In genomic region chr4:99062120-99062519, GRCh38 we compare ENCODE assay signal across 11 cellular contexts. TPM values are rescaled to one million over a fixed set of nuclear protein-coding genes. Genes with fewer than 3 reads are reported as not detected.
DNase-seq lines count a peak whose midpoint lies in the region; ATAC-seq and TF ChIP-seq lines count a peak whose summit lies in the region.
"Had no signal": no experiment of that assay in that cellular context is flagged by ENCODE, and none has a peak within 500 bp of the region (broad histone marks: within the 10 kb centered on the region; RNA-seq: fewer than 3 reads in every experiment).

No MANE protein-coding gene starts in this region.

- TF ChIP-seq CTCF in heart right ventricle (IDR thresholded peaks at IDR 0.05) (no peak), tibial artery (IDR thresholded peaks at IDR 0.05) (no peak)

- 35 to 53% methylated on average over 4 of the region's 4 CpGs for WGBS in heart right ventricle, 2 donors

- H3K27ac ChIP-seq in BLaER1 treated with 17β-estradiol and CSF1 and Interleukin-3, amounts not matched to agents 10 nM and 100 nM = peak overlapping the region in 2 of 11 experiments; percentile 4 to 22; a peak in 2 of 22 replicates
- peak overlapping the region in 5 of 10 donors; percentile 32 to 68 (median 41) for H3K27ac ChIP-seq in heart right ventricle
- no peak overlapping the region for H3K27ac ChIP-seq in tibial artery

- no peaks in the 10 kb centered on the region for H3K9me3 ChIP-seq in BLaER1 treated with 17β-estradiol and CSF1 and Interleukin-3, amounts not matched to agents 10 nM and 100 nM (replicated peaks in 1 of 11)
- H3K9me3 ChIP-seq in heart right ventricle = no peaks in the 10 kb centered on the region
- H3K9me3 ChIP-seq in tibial artery = no peaks in the 10 kb centered on the region

- no peaks in the 10 kb centered on the region for H3K27me3 ChIP-seq in BLaER1 treated with 17β-estradiol and CSF1 and Interleukin-3, amounts not matched to agents 10 nM and 100 nM
- no peaks in the 10 kb centered on the region for H3K27me3 ChIP-seq in heart right ventricle
- H3K27me3 ChIP-seq in tibial artery = no peaks in the 10 kb centered on the region

- H3K4me3 ChIP-seq in BLaER1 treated with 17β-estradiol and CSF1 and Interleukin-3, amounts not matched to agents 10 nM and 100 nM = no peak overlapping the region
- H3K4me3 ChIP-seq in heart right ventricle = no peak overlapping the region
- H3K4me3 ChIP-seq in tibial artery = no peak overlapping the region

- H3K36me3 ChIP-seq in BLaER1 treated with 17β-estradiol and CSF1 and Interleukin-3, amounts not matched to agents 10 nM and 100 nM = peaks cover 66 to 94% (median 80%) of the 10 kb centered on the region in 11 experiments
- H3K36me3 ChIP-seq in heart right ventricle = peaks cover 0 to 94% (median 5%) of the 10 kb centered on the region in 9 donors
- peaks cover 24 to 30% (median 28%) of the 10 kb centered on the region in 3 donors for H3K36me3 ChIP-seq in tibial artery

- H3K4me2 ChIP-seq in BLaER1 treated with 17β-estradiol and CSF1 and Interleukin-3, amounts not matched to agents 10 nM and 100 nM = peak overlapping the region in 9 of 11 experiments; percentile 4 to 62 (median 27); a peak in 11 of 22 replicates

- peak; percentile 37 for DNase-seq in NCI-H187 treated with DMSO at 0.1 percent for 48 hours (lab: John Stamatoyannopoulos, UW)
- no peak for DNase-seq in heart right ventricle
- no peak for DNase-seq in DMS153 treated with DMSO at 0.1 percent for 48 hours (lab: John Stamatoyannopoulos, UW; ENCODE audit: unreplicated experiment)
- no peak for DNase-seq in tibial artery
- no peak for DNase-seq in SIG-M5 (lab: John Stamatoyannopoulos, UW)
- DNase-seq: activated naive CD4-positive, alpha-beta T cell; CD4-positive, alpha-beta T cell; dermis blood vessel endothelial cell had no signal

- H3K4me1 ChIP-seq in BLaER1 treated with 17β-estradiol and CSF1 and Interleukin-3, amounts not matched to agents 10 nM and 100 nM = peaks cover 8 to 19% (median 13%) of the 10 kb centered on the region in 10 experiments; a peak in 16 of 20 replicates
- H3K4me1 ChIP-seq in heart right ventricle (peaks cover 0 to 28% (median 13%) of the 10 kb centered on the region in 9 donors), tibial artery (peaks cover 0 to 6% (median 0%) of the 10 kb centered on the region in 4 donors)

- intact Hi-C loops in heart right ventricle (cut with DNase I) (no loop called here), tibial artery (cut with DNase I; ENCODE audit: low total_unique reads) (no loop called here)

- ATAC-seq in GM18907 (IDR thresholded peaks at IDR 0.05; ENCODE audit: unreplicated experiment) = peak; percentile 45
- ATAC-seq in heart right ventricle = peak in 5 of 8 donors; percentile 29 to 54 (median 50)
- ATAC-seq in GM21528 (IDR thresholded peaks at IDR 0.05; ENCODE audit: low FRiP score, unreplicated experiment) = no peak

- H4K20me1 ChIP-seq in BLaER1 treated with 17β-estradiol and CSF1 and Interleukin-3, amounts not matched to agents 10 nM and 100 nM = peaks cover 0 to 3% (median 0%) of the 10 kb centered on the region in 11 experiments; a peak in 3 of 22 replicates

- no peak overlapping the region for H3K9ac ChIP-seq in BLaER1 treated with 17β-estradiol and CSF1 and Interleukin-3, amounts not matched to agents 10 nM and 100 nM

RNA-seq across cellular contexts. Expression of gene ADH5, which starts 26.5 kb away (rescaled TPM):
- 100 to 1,000 TPM; 150 to 254 (median 204) TPM for total RNA-seq in heart right ventricle
- polyA plus RNA-seq in heart right ventricle = 100 to 1,000 TPM in 1 of 2 donors, 10 to 100 TPM in 1; 62.3 to 109 TPM
